5 cellular contexts compared by ENCODE assay signal in the genomic region with DNA sequence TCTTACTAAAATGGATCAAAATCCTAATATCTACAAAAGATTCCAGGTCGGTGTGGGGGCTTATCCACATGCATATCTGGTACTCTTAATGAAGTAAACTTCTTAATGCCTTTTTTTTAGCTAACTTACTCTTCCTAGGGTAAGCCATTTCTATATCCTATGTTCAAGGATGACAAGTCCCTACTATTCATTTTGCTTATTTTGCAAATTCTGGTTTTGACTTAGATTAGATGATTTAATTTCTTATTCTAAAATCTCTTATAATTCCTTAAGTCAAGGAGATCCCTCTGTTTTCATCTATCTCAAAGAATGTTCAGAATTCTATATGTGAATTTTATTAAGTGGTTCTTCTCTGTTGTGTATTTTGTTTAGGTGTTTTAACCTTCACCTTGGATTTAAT.
"Had no signal": no experiment of that assay in that cellular context is flagged by ENCODE, and none has a peak within 500 bp of the region (broad histone marks: within the 10 kb centered on the region; RNA-seq: fewer than 3 reads in every experiment).

No MANE protein-coding gene starts in this region.

- DNase-seq: KBM-7, KG1 had no signal

- H3K27ac ChIP-seq: HL-60, KMS-11 had no signal

- FAIRE-seq: HTR-8/SVneo had no signal

- H3K9ac ChIP-seq: KMS-11 had no signal

- H3K4me2 ChIP-seq: KMS-11 had no signal
